2 cellular contexts compared by ENCODE assay signal in genomic region chr1:174995121-174995520, GRCh38.
TF ChIP-seq lines count a peak whose summit lies in the region.

No MANE protein-coding gene starts in this region.

TF ChIP-seq in GM23338, 12 proteins besides CTCF, POLR2A, EP300 and RAD21:
- TF ChIP-seq ZNF331 (CRISPR knock-in tag; IDR thresholded peaks at IDR 0.05; ENCODE audit: low read depth) (no peak), ZNF462 (CRISPR knock-in tag; IDR thresholded peaks at IDR 0.05) (no peak), STAT1 (IDR thresholded peaks at IDR 0.05; ENCODE audit: unreplicated experiment) (no peak), EZH2phosphoT487 (IDR thresholded peaks at IDR 0.05; ENCODE audit: unreplicated experiment) (no peak), CREB1 (CRISPR knock-in tag; IDR thresholded peaks at IDR 0.05; ENCODE audit: low read depth) (no peak)

TF ChIP-seq in H1, 55 proteins besides CTCF, POLR2A, EP300 and RAD21:
- TF ChIP-seq CHD7 (IDR thresholded peaks at IDR 0.05; ENCODE audit: insufficient replicate concordance, low read length) = peak; percentile 62
- TF ChIP-seq CBX8 (IDR thresholded peaks at IDR 0.05; ENCODE audit: borderline replicate concordance, low read depth, low read length) = no peak
